7 cellular contexts compared by ENCODE assay signal in the genomic region with DNA sequence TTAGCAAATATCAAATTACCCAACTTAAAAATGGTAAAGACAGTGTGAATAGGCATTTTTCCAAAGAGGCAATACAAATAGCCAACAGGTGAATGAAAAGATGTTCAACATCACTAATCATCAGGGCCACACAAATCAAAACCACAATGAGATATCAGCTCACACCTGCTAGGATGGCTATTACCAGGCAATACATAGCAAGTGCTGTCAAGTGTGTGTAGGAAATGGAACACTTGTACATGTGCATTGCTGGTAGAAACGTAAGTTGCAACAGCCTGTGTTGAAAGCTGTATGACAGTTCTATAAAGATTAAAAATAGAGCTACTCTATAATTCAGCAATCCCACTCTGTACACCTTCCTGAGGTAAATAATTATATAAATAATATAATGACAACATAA.
ATAC-seq lines count a peak whose summit lies in the region.

No MANE protein-coding gene starts in this region.

- ATAC-seq in GM18508 (IDR thresholded peaks at IDR 0.05; ENCODE audit: insufficient read depth, unreplicated experiment) (peak; percentile 87), GM19035 (IDR thresholded peaks at IDR 0.05; ENCODE audit: unreplicated experiment) (peak; percentile 81), GM19452 (IDR thresholded peaks at IDR 0.05; ENCODE audit: unreplicated experiment) (peak; percentile 74), GM21447 (IDR thresholded peaks at IDR 0.05; ENCODE audit: unreplicated experiment) (peak; percentile 92), HG02610 (IDR thresholded peaks at IDR 0.05; ENCODE audit: unreplicated experiment) (peak; percentile 92), HG03039 (IDR thresholded peaks at IDR 0.05; ENCODE audit: unreplicated experiment) (peak; percentile 94), HG03378 (IDR thresholded peaks at IDR 0.05; ENCODE audit: unreplicated experiment) (peak; percentile 91)

Comparison
In these comparisons a context has a peak if more than half of its experiments do, and no peak if none do; other contexts are left out.
1. Peak in every context shown above with its lines: ATAC-seq.